In genomic region chr14:104868811-104869572, GRCh38 we compare ENCODE assay signal across 34 cellular contexts. TPM values are rescaled to one million over a fixed set of nuclear protein-coding genes. Genes with fewer than 3 reads are reported as not detected.
"Had no signal": no experiment of that assay in that cellular context is flagged by ENCODE, and none has a peak within 500 bp of the region (broad histone marks: within the 10 kb centered on the region; RNA-seq: fewer than 3 reads in every experiment).

No MANE protein-coding gene starts in this region.

- H3K9me3 ChIP-seq: ascending aorta, gastrocnemius medialis, mucosa of descending colon, neutrophil, ovary, prostate gland, stomach, thyroid gland, upper lobe of left lung, vagina had no signal

- H2AFZ ChIP-seq: hepatocyte had no signal

- H3K9me3 Mint-ChIP-seq: activated CD4-positive, alpha-beta memory T cell treated with anti-CD3 and anti-CD28 coated beads, Interleukin-2, amount 10 ng/mL, durations not matched to agents 7 days and 5 days; activated CD4-positive, alpha-beta T cell treated with anti-CD3 and anti-CD28 coated beads, Interleukin-2, amount 10 ng/mL, durations not matched to agents 7 days and 5 days; activated T-cell treated with anti-CD3 and anti-CD28 coated beads, Interleukin-2, amount 50 U/mL, for 4 hours; activated T-helper 2 cell treated with anti-CD3 and anti-CD28 coated beads, Interferon-gamma antibody, Interleukin-2, Interleukin-4, amounts not matched to agents 10 μg/mL and 5 μg/mL and 100 μg/mL, durations not matched to agents 14 hours and 24 hours and 36 hours; effector memory CD8-positive, alpha-beta T cell; memory B cell; nephron; stimulated activated naive B cell treated with anti-CD40 and anti-IgM and Interleukin-4, amounts not matched to agents 10 μg/mL and 1 μg/mL and 100 μg/mL, for 72 hours had no signal

- H3K27me3 Mint-ChIP-seq: brain had no signal

- H3K4me3 ChIP-seq: ascending aorta, gastrocnemius medialis, hepatocyte, mucosa of descending colon, ovary, prostate gland, smooth muscle cell, stomach, thyroid gland, upper lobe of left lung, vagina had no signal

- H3K4me3 Mint-ChIP-seq: activated CD4-positive, alpha-beta memory T cell treated with anti-CD3 and anti-CD28 coated beads, Interleukin-2, amount 10 ng/mL, durations not matched to agents 7 days and 5 days; activated CD4-positive, alpha-beta T cell treated with anti-CD3 and anti-CD28 coated beads, Interleukin-2, amount 10 ng/mL, durations not matched to agents 7 days and 5 days; activated naive CD8-positive, alpha-beta T cell; activated T-cell treated with anti-CD3 and anti-CD28 coated beads, Interleukin-2, amount 50 U/mL, for 4 hours; effector memory CD8-positive, alpha-beta T cell; memory B cell; stimulated activated naive B cell treated with anti-CD40 and anti-IgM and Interleukin-4, amounts not matched to agents 10 μg/mL and 1 μg/mL and 100 μg/mL, for 72 hours had no signal

- H3K36me3 Mint-ChIP-seq: activated naive CD8-positive, alpha-beta T cell; brain; memory B cell had no signal

- H3K36me3 ChIP-seq: neutrophil, ovary, prostate gland, thyroid gland, vagina had no signal

- H3K27ac ChIP-seq: ascending aorta, gastrocnemius medialis, hepatocyte, neutrophil, ovary, prostate gland, stomach, thyroid gland, upper lobe of left lung, vagina had no signal

- H3K4me2 ChIP-seq: hepatocyte, smooth muscle cell had no signal

- H3K27me3 ChIP-seq: ascending aorta, hepatocyte, ovary, thyroid gland, vagina had no signal

- H3K27ac Mint-ChIP-seq: activated CD4-positive, alpha-beta memory T cell treated with anti-CD3 and anti-CD28 coated beads, Interleukin-2, amount 10 ng/mL, durations not matched to agents 7 days and 5 days; activated CD4-positive, alpha-beta T cell treated with anti-CD3 and anti-CD28 coated beads, Interleukin-2, amount 10 ng/mL, durations not matched to agents 7 days and 5 days; activated naive CD8-positive, alpha-beta T cell; activated T-helper 2 cell treated with anti-CD3 and anti-CD28 coated beads, Interferon-gamma antibody, Interleukin-2, Interleukin-4, amounts not matched to agents 10 μg/mL and 5 μg/mL and 100 μg/mL, durations not matched to agents 14 hours and 24 hours and 36 hours; brain; effector memory CD8-positive, alpha-beta T cell; memory B cell; nephron; stimulated activated naive B cell treated with anti-CD40 and anti-IgM and Interleukin-4, amounts not matched to agents 10 μg/mL and 1 μg/mL and 100 μg/mL, for 72 hours had no signal

- ATAC-seq: activated T-cell treated with anti-CD3 and anti-CD28 coated beads, Interleukin-2, amount 50 U/mL, for 4 hours; effector memory CD8-positive, alpha-beta T cell; gastrocnemius medialis; left cardiac atrium; mucosa of descending colon; stimulated activated naive B cell treated with anti-CD40 and anti-IgM and Interleukin-4, amounts not matched to agents 10 μg/mL and 1 μg/mL and 100 μg/mL, for 72 hours had no signal

- DNase-seq: activated CD4-positive, alpha-beta memory T cell treated with anti-CD3 and anti-CD28 coated beads, Interleukin-2, amount 10 ng/mL, durations not matched to agents 7 days and 5 days; activated CD4-positive, alpha-beta T cell treated with anti-CD3 and anti-CD28 coated beads, Interleukin-2, amount 10 ng/mL, durations not matched to agents 7 days and 5 days; activated CD4-positive, CD25-positive, alpha-beta regulatory T cell treated with anti-CD3 and anti-CD28 coated beads, Interleukin-2, amount 50 U/mL, for 72 hours; activated naive CD4-positive, alpha-beta T cell treated with Interleukin-2 at 50 U/mL for 16 hours; caudate nucleus; cortex of kidney; effector memory CD8-positive, alpha-beta T cell; erythroblast; gastrocnemius medialis; islet precursor cell; left cardiac atrium; retina; stimulated activated CD4-positive, alpha-beta T cell treated with anti-CD3 and anti-CD28 coated beads, Interleukin-15, amount 100 ng/mL, for 24 hours; stimulated activated CD4-positive, alpha-beta T cell treated with anti-CD3 and anti-CD28 coated beads, Interleukin-2, amount 100 ng/mL, for 24 hours; stimulated activated naive B cell treated with anti-CD40 and anti-IgM and Interleukin-4, amounts not matched to agents 10 μg/mL and 1 μg/mL and 100 μg/mL, for 72 hours; stomach; T-helper 2 cell; thyroid gland had no signal

RNA-seq across cellular contexts. Expression of gene PLD4, which starts 55.7 kb away (rescaled TPM):
- total RNA-seq: activated CD4-positive, alpha-beta memory T cell treated with anti-CD3 and anti-CD28 coated beads, Interleukin-2, amount 10 ng/mL, durations not matched to agents 7 days and 5 days; activated CD4-positive, alpha-beta T cell treated with anti-CD3 and anti-CD28 coated beads, Interleukin-2, amount 10 ng/mL, durations not matched to agents 7 days and 5 days; ascending aorta; gastrocnemius medialis; hepatocyte; myocyte; vagina had no signal
